ENCODE assay signal across 15 cellular contexts in the genomic region with DNA sequence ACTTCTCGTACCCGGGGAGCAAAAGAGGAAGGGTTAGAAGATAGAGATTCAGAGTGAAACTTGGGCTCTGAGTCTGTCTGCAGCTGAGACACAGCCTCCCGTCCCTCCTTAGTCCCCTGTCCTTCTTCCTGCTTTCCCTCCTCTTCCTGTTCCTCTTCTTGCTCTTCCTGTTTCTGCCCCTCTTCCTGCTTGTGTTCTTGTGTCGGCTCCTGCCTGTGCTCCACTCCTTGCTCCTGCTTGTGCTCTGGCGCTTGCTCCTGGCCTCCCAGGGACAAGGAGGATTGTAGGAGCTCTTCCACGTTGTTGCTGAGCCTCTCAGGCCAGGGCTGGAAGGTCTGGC. TPM values are rescaled to one million over a fixed set of nuclear protein-coding genes. Genes with fewer than 3 reads are reported as not detected.
DNase-seq lines count a peak whose midpoint lies in the region; ATAC-seq and TF ChIP-seq lines count a peak whose summit lies in the region.
"Had no signal": no experiment of that assay in that cellular context is flagged by ENCODE, and none has a peak within 500 bp of the region (broad histone marks: within the 10 kb centered on the region; RNA-seq: fewer than 3 reads in every experiment).

No MANE protein-coding gene starts in this region.

- H3K9ac ChIP-seq in liver (ENCODE audit: low read depth in 1 of 2, low read length in 2 of 2): no peak overlapping the region

- POLR2A ChIA-PET in activated CD8-positive, alpha-beta T cell treated with anti-CD3 and anti-CD28 coated beads, Interleukin-2, amount 10 ng/mL, durations not matched to agents 7 days and 5 days (lab: Charles Lee): interaction anchor here (0.8 to 1.5 kb wide), 2 partner anchors 9 to 13 kb away, joined by 3 to 4 read pairs; no protein-coding TSS in a partner anchor
- POLR2A ChIA-PET in activated CD8-positive, alpha-beta T cell treated with anti-CD3 and anti-CD28 coated beads for 36 hours (lab: Charles Lee): interaction anchor here (0.9 to 3.3 kb wide), 3 partner anchors 9 to 223 kb away, joined by 3 to 15 read pairs (median 6); partner anchors contain the start of gene LPAR5

- 66% methylated on average over 6 of the region's 6 CpGs for WGBS in liver
- 56% methylated on average over 6 of the region's 6 CpGs for WGBS in thymus

- H3K27ac ChIP-seq in liver (ENCODE audit: low read depth in 1 of 2, low read length in 2 of 2): peak overlapping the region; percentile 3 to 58
- H3K27ac ChIP-seq in thymus (ENCODE audit: low read depth): peak overlapping the region; percentile 58

- H3K36me3 ChIP-seq in liver (ENCODE audit: control insufficient read depth in 4 of 4, insufficient read depth in 3 of 4, low read depth in 1 of 4, low read length in 3 of 4): peaks cover 0 to 9% (median 0%) of the 10 kb centered on the region in 4 donors
- peaks cover 12% of the 10 kb centered on the region for H3K36me3 ChIP-seq in thymus (ENCODE audit: control insufficient read depth, insufficient read depth)

- TF ChIP-seq RAD21 in liver (IDR thresholded peaks at IDR 0.05): no peak

- peaks cover 15% of the 10 kb centered on the region for H3K9me3 Mint-ChIP-seq in activated CD8-positive, alpha-beta T cell treated with anti-CD3 and anti-CD28 coated beads, Interleukin-2, amount 10 ng/mL, durations not matched to agents 7 days and 5 days (ENCODE audit: insufficient read depth)
- H3K9me3 Mint-ChIP-seq in activated CD8-positive, alpha-beta T cell treated with anti-CD3 and anti-CD28 coated beads for 36 hours: peaks cover 10% of the 10 kb centered on the region

- H3K36me3 Mint-ChIP-seq in activated CD8-positive, alpha-beta T cell treated with anti-CD3 and anti-CD28 coated beads, Interleukin-2, amount 10 ng/mL, durations not matched to agents 7 days and 5 days (ENCODE audit: low read depth): peaks cover 28% of the 10 kb centered on the region
- peaks cover 19% of the 10 kb centered on the region for H3K36me3 Mint-ChIP-seq in activated CD8-positive, alpha-beta T cell treated with anti-CD3 and anti-CD28 coated beads for 36 hours (ENCODE audit: low read depth)

- no peak for DNase-seq in activated CD8-positive, alpha-beta T cell treated with anti-CD3 and anti-CD28 coated beads, Interleukin-2, amount 10 ng/mL, durations not matched to agents 7 days and 5 days
- no peak for DNase-seq in activated CD8-positive, alpha-beta T cell treated with anti-CD3 and anti-CD28 coated beads for 36 hours
- DNase-seq in SKM-1 (lab: John Stamatoyannopoulos, UW; ENCODE audit: unreplicated experiment): peak; percentile 55
- DNase-seq in DMS 273 (lab: John Stamatoyannopoulos, UW; ENCODE audit: unreplicated experiment): no peak
- DNase-seq: activated CD4-positive, alpha-beta T cell treated with anti-CD3 and anti-CD28 coated beads for 1 hour; EL; foreskin fibroblast; KG1 had no signal

- no peak overlapping the region for H3K4me3 ChIP-seq in liver (ENCODE audit: low read depth in 1 of 3, low read length in 3 of 3)
- H3K4me3 ChIP-seq in thymus (ENCODE audit: low read length): no peak overlapping the region
- H3K4me3 ChIP-seq: lung had no signal

- peaks cover 6 to 22% (median 9%) of the 10 kb centered on the region in 4 donors for H3K9me3 ChIP-seq in liver (ENCODE audit: control insufficient read depth in 4 of 4, low read length in 3 of 4)
- no peaks in the 10 kb centered on the region for H3K9me3 ChIP-seq in thymus (ENCODE audit: control insufficient read depth)

- H3K4me1 ChIP-seq in liver (ENCODE audit: control insufficient read depth in 4 of 4, insufficient read depth in 4 of 4, low read length in 3 of 4) (peaks cover 0 to 4% (median 0%) of the 10 kb centered on the region in 4 donors), thymus (ENCODE audit: control insufficient read depth, insufficient read depth, low read length) (peaks cover 2% of the 10 kb centered on the region)

- ATAC-seq in activated CD8-positive, alpha-beta T cell treated with anti-CD3 and anti-CD28 coated beads, Interleukin-2, amount 10 ng/mL, durations not matched to agents 7 days and 5 days: no peak
- ATAC-seq in activated CD8-positive, alpha-beta T cell treated with anti-CD3 and anti-CD28 coated beads for 36 hours: no peak
- no peak for ATAC-seq in HG03280 (IDR thresholded peaks at IDR 0.05; ENCODE audit: unreplicated experiment)
- ATAC-seq in GM21390 (IDR thresholded peaks at IDR 0.05; ENCODE audit: unreplicated experiment): no peak

- H3K4me3 Mint-ChIP-seq in activated CD8-positive, alpha-beta T cell treated with anti-CD3 and anti-CD28 coated beads, Interleukin-2, amount 10 ng/mL, durations not matched to agents 7 days and 5 days: no peak overlapping the region
- H3K4me3 Mint-ChIP-seq in activated CD8-positive, alpha-beta T cell treated with anti-CD3 and anti-CD28 coated beads for 36 hours: no peak overlapping the region
- H3K4me3 Mint-ChIP-seq: activated naive CD4-positive, alpha-beta T cell treated with anti-CD3 and anti-CD28 coated beads for 36 hours had no signal

- H3K27ac Mint-ChIP-seq in activated CD8-positive, alpha-beta T cell treated with anti-CD3 and anti-CD28 coated beads, Interleukin-2, amount 10 ng/mL, durations not matched to agents 7 days and 5 days: peak overlapping the region; percentile 27
- no peak overlapping the region for H3K27ac Mint-ChIP-seq in activated CD8-positive, alpha-beta T cell treated with anti-CD3 and anti-CD28 coated beads for 36 hours
- H3K27ac Mint-ChIP-seq: activated naive CD4-positive, alpha-beta T cell treated with anti-CD3 and anti-CD28 coated beads for 36 hours had no signal

- CTCF ChIA-PET in activated CD8-positive, alpha-beta T cell treated with anti-CD3 and anti-CD28 coated beads, Interleukin-2, amount 10 ng/mL, durations not matched to agents 7 days and 5 days (lab: Charles Lee): interaction anchor here (1.1 to 2.1 kb wide), 5 partner anchors 9 to 25 kb away, joined by 3 to 11 read pairs (median 3); partner anchors contain the start of gene LPAR5
- CTCF ChIA-PET in activated CD8-positive, alpha-beta T cell treated with anti-CD3 and anti-CD28 coated beads for 36 hours (lab: Charles Lee): interaction anchor here (0.6 to 2.0 kb wide), 6 partner anchors 9 to 40 kb away, joined by 3 to 8 read pairs (median 4); partner anchors contain the start of gene LPAR5

- peaks cover 18% of the 10 kb centered on the region for H3K4me1 Mint-ChIP-seq in activated CD8-positive, alpha-beta T cell treated with anti-CD3 and anti-CD28 coated beads, Interleukin-2, amount 10 ng/mL, durations not matched to agents 7 days and 5 days (ENCODE audit: low read depth)
- H3K4me1 Mint-ChIP-seq in activated CD8-positive, alpha-beta T cell treated with anti-CD3 and anti-CD28 coated beads for 36 hours (ENCODE audit: low read depth): peaks cover 10% of the 10 kb centered on the region

- intact Hi-C loops in activated CD8-positive, alpha-beta T cell treated with anti-CD3 and anti-CD28 coated beads for 36 hours (cut with micrococcal nuclease): no loop called here

- H3K27me3 ChIP-seq in liver (ENCODE audit: control insufficient read depth in 4 of 4, insufficient read depth in 4 of 4, low read length in 3 of 4): no peaks in the 10 kb centered on the region
- no peaks in the 10 kb centered on the region for H3K27me3 ChIP-seq in thymus (ENCODE audit: control insufficient read depth, insufficient read depth)

- peaks cover 14% of the 10 kb centered on the region for H3K27me3 Mint-ChIP-seq in activated CD8-positive, alpha-beta T cell treated with anti-CD3 and anti-CD28 coated beads, Interleukin-2, amount 10 ng/mL, durations not matched to agents 7 days and 5 days (ENCODE audit: low read depth)
- H3K27me3 Mint-ChIP-seq in activated CD8-positive, alpha-beta T cell treated with anti-CD3 and anti-CD28 coated beads for 36 hours: no peaks in the 10 kb centered on the region

- TF ChIP-seq CTCF in activated CD8-positive, alpha-beta T cell treated with anti-CD3 and anti-CD28 coated beads for 36 hours (IDR thresholded peaks at IDR 0.05): no peak
- no peak for TF ChIP-seq CTCF in liver (IDR thresholded peaks at IDR 0.05; ENCODE audit: low read depth, low read length, missing input control)

TF ChIP-seq in liver, 16 proteins besides CTCF, POLR2A, EP300 and RAD21 (continues in another document):
- TF ChIP-seq NR2F2 (IDR thresholded peaks at IDR 0.05) (no peak), FOXA1 (IDR thresholded peaks at IDR 0.05) (no peak), ATF3 (IDR thresholded peaks at IDR 0.05) (no peak), FOXA2 (IDR thresholded peaks at IDR 0.05) (no peak)

RNA-seq across cellular contexts. Expression of gene ACRBP, which starts 3.0 kb away (rescaled TPM):
- total RNA-seq in activated CD8-positive, alpha-beta T cell treated with anti-CD3 and anti-CD28 coated beads, Interleukin-2, amount 10 ng/mL, durations not matched to agents 7 days and 5 days: 1 to 10 TPM in 1 of 2 experiments, under 1 TPM in 1; 0.76 to 1.7 TPM
- total RNA-seq in activated CD8-positive, alpha-beta T cell treated with anti-CD3 and anti-CD28 coated beads for 36 hours: 1 to 10 TPM; 1.3 to 2.0 TPM
- total RNA-seq in liver: 1 to 10 TPM in 1 of 2 donors, under 1 TPM in 1; 0.50 to 1.5 TPM
- polyA plus RNA-seq in liver (under 1 TPM; 0.39 to 0.80 TPM), thymus (10.5 TPM)
- total RNA-seq: H4 had no signal

RNA-seq across cellular contexts. Expression of gene LPAR5, which starts 8.5 kb away (rescaled TPM):
- total RNA-seq in activated CD8-positive, alpha-beta T cell treated with anti-CD3 and anti-CD28 coated beads, Interleukin-2, amount 10 ng/mL, durations not matched to agents 7 days and 5 days: 10 to 100 TPM; 16.5 to 16.8 TPM
- total RNA-seq in activated CD8-positive, alpha-beta T cell treated with anti-CD3 and anti-CD28 coated beads for 36 hours: 1 to 10 TPM; 6.6 to 8.1 TPM
- 1 to 10 TPM in 1 of 2 donors, under 1 TPM in 1; 0.84 to 2.0 TPM for total RNA-seq in liver
- polyA plus RNA-seq in liver: 1 to 10 TPM in 1 of 2 donors, under 1 TPM in 1; 0.58 to 1.3 TPM
- polyA plus RNA-seq in thymus: 3.2 TPM

RNA-seq across cellular contexts. Expression of gene ING4, which starts 18.7 kb away (rescaled TPM):
- 10 to 100 TPM; 24.9 TPM for total RNA-seq in activated CD8-positive, alpha-beta T cell treated with anti-CD3 and anti-CD28 coated beads, Interleukin-2, amount 10 ng/mL, durations not matched to agents 7 days and 5 days
- total RNA-seq in activated CD8-positive, alpha-beta T cell treated with anti-CD3 and anti-CD28 coated beads for 36 hours: 10 to 100 TPM; 16.6 to 16.7 TPM
- total RNA-seq in liver: 10 to 100 TPM; 14.9 to 15.5 TPM
- polyA plus RNA-seq in liver (10 to 100 TPM; 13.9 to 18.1 TPM), thymus (70.0 TPM)

RNA-seq across cellular contexts. Expression of gene CHD4, which starts 37.0 kb away (rescaled TPM):
- 100 to 1,000 TPM; 277 to 292 TPM for total RNA-seq in activated CD8-positive, alpha-beta T cell treated with anti-CD3 and anti-CD28 coated beads, Interleukin-2, amount 10 ng/mL, durations not matched to agents 7 days and 5 days
- total RNA-seq in activated CD8-positive, alpha-beta T cell treated with anti-CD3 and anti-CD28 coated beads for 36 hours: 100 to 1,000 TPM; 273 to 277 TPM
- 100 to 1,000 TPM; 101 TPM for total RNA-seq in liver
- polyA plus RNA-seq in liver (10 to 100 TPM; 53.6 to 53.8 TPM), thymus (230 TPM)

RNA-seq across cellular contexts. Expression of gene ZNF384, which starts 44.9 kb away (rescaled TPM):
- total RNA-seq in activated CD8-positive, alpha-beta T cell treated with anti-CD3 and anti-CD28 coated beads, Interleukin-2, amount 10 ng/mL, durations not matched to agents 7 days and 5 days: 10 to 100 TPM; 71.9 to 76.4 TPM
- 10 to 100 TPM; 55.2 to 56.7 TPM for total RNA-seq in activated CD8-positive, alpha-beta T cell treated with anti-CD3 and anti-CD28 coated beads for 36 hours
- 10 to 100 TPM in 1 of 2 donors, 1 to 10 TPM in 1; 8.5 to 11.5 TPM for total RNA-seq in liver
- polyA plus RNA-seq in liver (10 to 100 TPM in 1 of 2 donors, 1 to 10 TPM in 1; 3.9 to 12.7 TPM), thymus (39.3 TPM)
